24 cellular contexts compared by ENCODE assay signal in the genomic region with DNA sequence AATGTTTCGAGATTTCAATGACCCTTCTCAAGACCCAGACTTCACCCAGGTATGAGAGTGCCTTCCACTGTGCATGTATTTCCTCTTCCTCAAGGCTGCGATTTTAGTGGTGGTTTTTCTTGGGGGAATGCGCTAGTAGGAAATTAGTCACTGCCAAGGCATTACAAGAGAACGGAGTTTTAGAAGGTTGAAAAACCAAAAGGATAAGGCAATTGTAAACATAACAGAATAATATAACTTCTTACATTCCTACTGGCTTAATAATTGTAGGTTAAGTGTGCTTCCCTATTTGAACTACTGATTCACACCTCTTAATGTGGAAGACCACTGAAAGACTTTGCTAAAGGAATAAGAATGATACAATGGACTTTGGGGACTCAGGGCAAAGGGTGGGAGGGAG. TPM values are rescaled to one million over a fixed set of nuclear protein-coding genes. Genes with fewer than 3 reads are reported as not detected.
DNase-seq lines count a peak whose midpoint lies in the region; ATAC-seq, FAIRE-seq and TF ChIP-seq lines count a peak whose summit lies in the region.
"Had no signal": no experiment of that assay in that cellular context is flagged by ENCODE, and none has a peak within 500 bp of the region (broad histone marks: within the 10 kb centered on the region; RNA-seq: fewer than 3 reads in every experiment).

No MANE protein-coding gene starts in this region.

- H3K4me2 ChIP-seq in HepG2 (ENCODE audit: low read depth, low read length): no peak overlapping the region
- H3K4me2 ChIP-seq: GM23338, neural progenitor cell had no signal

- H3K27me3 ChIP-seq in right lobe of liver (no peaks in the 10 kb centered on the region), HepG2 (ENCODE audit: control insufficient read depth in 1 of 2, insufficient read depth in 2 of 2, low read length in 2 of 2) (no peaks in the 10 kb centered on the region), adipocyte (replicated peaks; ENCODE audit: control insufficient read depth, insufficient read depth, low read length) (no peaks in the 10 kb centered on the region), subcutaneous abdominal adipose tissue (ENCODE audit: control insufficient read depth in 5 of 5, insufficient read depth in 4 of 5, low read length in 5 of 5) (no peaks in the 10 kb centered on the region)
- H3K27me3 ChIP-seq: breast epithelium, neural progenitor cell had no signal

- no TSS peak for BruUV-seq in HepG2 (replicated peaks; lab: Mats Ljungman, UMichigan)

- H2AFZ ChIP-seq in HepG2 (ENCODE audit: low read length): no peak overlapping the region
- H2AFZ ChIP-seq: GM23338, neural progenitor cell had no signal

- H3K4me3 ChIP-seq in right lobe of liver: no peak overlapping the region
- no peak overlapping the region for H3K4me3 ChIP-seq in HepG2 (replicated peaks in 1 of 3; ENCODE audit: insufficient read depth in 1 of 3, low read depth in 2 of 3, low read length in 3 of 3)
- no peak overlapping the region for H3K4me3 ChIP-seq in adipocyte (ENCODE audit: low read length)
- H3K4me3 ChIP-seq in fibroblast of villous mesenchyme (ENCODE audit: low read depth, low read length): no peak overlapping the region
- H3K4me3 ChIP-seq in subcutaneous abdominal adipose tissue (ENCODE audit: low read depth in 1 of 5, low read length in 5 of 5): no peak overlapping the region
- H3K4me3 ChIP-seq: breast epithelium, GM23338, neural progenitor cell had no signal

- CTCF ChIA-PET in HepG2 (lab: Yijun Ruan, JAX; ENCODE audit: low intra/inter-chr PET ratio, low total read pairs): no interaction called here

- no peaks in the 10 kb centered on the region for H3K9me3 ChIP-seq in right lobe of liver
- no peaks in the 10 kb centered on the region for H3K9me3 ChIP-seq in HepG2 (ENCODE audit: low read length)
- no peaks in the 10 kb centered on the region for H3K9me3 ChIP-seq in adipocyte (ENCODE audit: control insufficient read depth, low read length)
- H3K9me3 ChIP-seq in subcutaneous abdominal adipose tissue (ENCODE audit: control insufficient read depth in 5 of 5, low read length in 5 of 5): no peaks in the 10 kb centered on the region
- H3K9me3 ChIP-seq: breast epithelium had no signal

- WGBS in right lobe of liver (ENCODE audit: insufficient coverage, low coverage, low lambda C conversion rate, missing lambda C conversion rate): 81% methylated on average over 4 of the region's 4 CpGs
- 97% methylated on average over 4 of the region's 4 CpGs for whole genome bisulfite sequencing in HepG2 (ENCODE audit: low lambda C conversion rate)

- DNase-seq in right lobe of liver: no peak
- DNase-seq in HepG2 (ENCODE audit: low spot score): no peak
- peak; percentile 45 for DNase-seq in adipocyte (ENCODE audit: low read depth)
- DNase-seq in fibroblast of villous mesenchyme (ENCODE audit: low read depth): peak; percentile 90
- no peak for DNase-seq in HuH-7.5 (ENCODE audit: low spot score)
- DNase-seq in foreskin melanocyte: no peak
- DNase-seq in AG08395 (ENCODE audit: low spot score): no peak
- DNase-seq: activated CD4-positive, alpha-beta memory T cell treated with anti-CD3 and anti-CD28 coated beads for 36 hours; activated naive CD4-positive, alpha-beta T cell treated with anti-CD3 and anti-CD28 coated beads, Interleukin-2, amount 50 U/mL, for 16 hours; activated T-cell treated with anti-CD3 and anti-CD28 coated beads, Interleukin-2, amount 50 U/mL, for 1 hour; CD4-positive, CD25-positive, alpha-beta regulatory T cell; DMS53; hypothalamus; NCI-H187; NCI-H524; SHP77 treated with DMSO at 0.1 percent for 48 hours; trophoblast cell; WERI-Rb-1 had no signal

- peak overlapping the region in 2 of 3 donors; percentile 66 to 85 for H3K27ac ChIP-seq in right lobe of liver
- H3K27ac ChIP-seq in HepG2 (ENCODE audit: extremely low read length, insufficient read depth, low read length): no peak overlapping the region
- peak overlapping the region; percentile 59 for H3K27ac ChIP-seq in subcutaneous abdominal adipose tissue (ENCODE audit: low read depth, low read length)
- H3K27ac ChIP-seq: breast epithelium, neural progenitor cell, WERI-Rb-1 had no signal

- no peak for TF ChIP-seq RAD21 in HepG2 (CRISPR knock-in tag; IDR thresholded peaks at IDR 0.05)

- H3K36me3 ChIP-seq in right lobe of liver: peaks cover 0 to 32% (median 10%) of the 10 kb centered on the region in 4 donors
- H3K36me3 ChIP-seq in HepG2 (replicated peaks in 1 of 2; ENCODE audit: control insufficient read depth in 1 of 2, insufficient read depth in 2 of 2, low read length in 2 of 2): peaks cover 12 to 43% of the 10 kb centered on the region in 2 experiments
- H3K36me3 ChIP-seq in adipocyte (ENCODE audit: control insufficient read depth, insufficient read depth, low read length, severe bottlenecking): peaks cover 99% of the 10 kb centered on the region
- peaks cover 56 to 91% (median 73%) of the 10 kb centered on the region in 5 donors for H3K36me3 ChIP-seq in subcutaneous abdominal adipose tissue (ENCODE audit: control insufficient read depth in 5 of 5, insufficient read depth in 5 of 5, low read length in 5 of 5)
- H3K36me3 ChIP-seq: breast epithelium, neural progenitor cell had no signal

- H3K9ac ChIP-seq in HepG2 (ENCODE audit: insufficient read depth, low read depth, low read length) (no peak overlapping the region), adipocyte (ENCODE audit: low read length) (no peak overlapping the region), subcutaneous abdominal adipose tissue (ENCODE audit: low read length in 5 of 5) (no peak overlapping the region)
- H3K9ac ChIP-seq: neural progenitor cell had no signal

- TF ChIP-seq POLR2A in right lobe of liver (IDR thresholded peaks at IDR 0.05) (no peak), HepG2 (IDR thresholded peaks at IDR 0.05; ENCODE audit: insufficient read depth in 1 of 2, low read depth in 2 of 2, low read length in 2 of 2) (no peak)

- FAIRE-seq in HepG2 (lab: Jason Lieb, UNC): no peak
- FAIRE-seq: A204.1, GM18507 had no signal

- peaks cover 0 to 44% (median 20%) of the 10 kb centered on the region in 4 donors for H3K4me1 ChIP-seq in right lobe of liver
- peaks cover 55% of the 10 kb centered on the region for H3K4me1 ChIP-seq in HepG2 (ENCODE audit: insufficient read depth, low read length)
- peaks cover 29% of the 10 kb centered on the region for H3K4me1 ChIP-seq in adipocyte (ENCODE audit: control insufficient read depth, insufficient read depth, low read length)
- H3K4me1 ChIP-seq in subcutaneous abdominal adipose tissue (ENCODE audit: control insufficient read depth in 5 of 5, insufficient read depth in 5 of 5, low read length in 5 of 5): peaks cover 0 to 21% (median 15%) of the 10 kb centered on the region in 5 donors
- H3K4me1 ChIP-seq: breast epithelium, neural progenitor cell had no signal

- no peak for TF ChIP-seq EP300 in HepG2 (IDR thresholded peaks at IDR 0.05; ENCODE audit: low read depth in 2 of 2, low read length in 2 of 2)
- no peak for TF ChIP-seq EP300 in HepG2 (CRISPR knock-in tag; IDR thresholded peaks at IDR 0.05; ENCODE audit: borderline replicate concordance)

- H4K20me1 ChIP-seq in HepG2 (ENCODE audit: insufficient read depth, low read length): no peaks in the 10 kb centered on the region

- ATAC-seq in right lobe of liver (no peak), HepG2 (no peak)
- ATAC-seq: GM23338 had no signal

- intact Hi-C loops in right lobe of liver (cut with DNase I) (loop anchor here in 1 of 2 donors (5.0 kb wide), 1 partner anchor 36 kb away; no protein-coding TSS in a partner anchor), HepG2 (cut with micrococcal nuclease; ENCODE audit: unreplicated experiment) (no loop called here)

- H3K79me2 ChIP-seq in HepG2 (ENCODE audit: insufficient read depth, low read length): no peaks in the 10 kb centered on the region

- in situ Hi-C loops in HepG2 (cut with HindIII; ENCODE audit: extremely low pct_ligation_motif_present, low pct_unique_long_range_greater_than_20kb): no loop called here

- POLR2A ChIA-PET in HepG2 (lab: Yijun Ruan, JAX): no interaction called here

- no peak for TF ChIP-seq CTCF in right lobe of liver (IDR thresholded peaks at IDR 0.05)
- TF ChIP-seq CTCF in HepG2 (CRISPR knock-in tag; IDR thresholded peaks at IDR 0.05): no peak
- TF ChIP-seq CTCF in fibroblast of villous mesenchyme (IDR thresholded peaks at IDR 0.05; ENCODE audit: insufficient read depth, low read depth, low read length): no peak

TF ChIP-seq in HepG2, 621 proteins besides CTCF, POLR2A, EP300 and RAD21 (continues in another document):
- TF ChIP-seq ZKSCAN8 (CRISPR knock-in tag; IDR thresholded peaks at IDR 0.05; ENCODE audit: borderline replicate concordance): no peak
- TF ChIP-seq RELA (CRISPR knock-in tag; IDR thresholded peaks at IDR 0.05): no peak
- TF ChIP-seq GABPB1 (CRISPR knock-in tag; IDR thresholded peaks at IDR 0.05): no peak

RNA-seq across cellular contexts. Expression of gene ACO1, which starts 38.9 kb away (rescaled TPM):
- total RNA-seq in right lobe of liver (100 to 1,000 TPM in 3 of 6 experiments, 10 to 100 TPM in 3; 75.4 to 108 (median 98.1) TPM), HepG2 (2016; rRNA removed; fragmentation: Illumina TruSeq; extraction: Trizol) (48.2 and 68.9 TPM in 2 replicates), fibroblast of villous mesenchyme (105 and 155 TPM in 2 replicates)
- 2.2 and 2.8 TPM in 2 replicates for total RNA-seq in HepG2 (2016; cell fraction: cytosol; rRNA removed; fragmentation: Illumina TruSeq; extraction: Trizol; ENCODE audit: low read depth)
- total RNA-seq in HepG2 (2016; cell fraction: insoluble cytoplasmic fraction; rRNA removed; fragmentation: Illumina TruSeq; extraction: Trizol): 47.4 and 67.6 TPM in 2 replicates
- 12.2 and 12.8 TPM in 2 replicates for total RNA-seq in HepG2 (2016; cell fraction: membrane; rRNA removed; fragmentation: Illumina TruSeq; extraction: Trizol)
- 29.5 and 29.9 TPM in 2 replicates for total RNA-seq in HepG2 (2016; cell fraction: nucleus; rRNA removed; fragmentation: Illumina TruSeq; extraction: Trizol)
- 18.2 and 20.1 TPM in 2 replicates for polyA plus RNA-seq in HepG2 (2011; rRNA removed)
- polyA plus RNA-seq in HepG2 (2011; cell fraction: cytosol; rRNA removed): 16.7 and 19.7 TPM in 2 replicates
- polyA plus RNA-seq in HepG2 (2011; cell fraction: nucleus; rRNA removed): 9.5 and 11.8 TPM in 2 replicates
- polyA plus RNA-seq in HepG2 (2012): 16.9 and 21.1 TPM in 2 replicates
- 1.9 and 2.4 TPM in 2 replicates for polyA plus RNA-seq in HepG2 (2016; cell fraction: cytosol; fragmentation: Illumina TruSeq; extraction: Trizol; ENCODE audit: low read depth)
- polyA plus RNA-seq in HepG2 (2016; cell fraction: insoluble cytoplasmic fraction; fragmentation: Illumina TruSeq; extraction: Trizol; ENCODE audit: low read depth): 48.7 and 51.7 TPM in 2 replicates
- polyA plus RNA-seq in HepG2 (2016; cell fraction: membrane; fragmentation: Illumina TruSeq; extraction: Trizol; ENCODE audit: low read depth): 5.4 and 5.5 TPM in 2 replicates
- polyA plus RNA-seq in HepG2 (2016; cell fraction: nucleus; fragmentation: Illumina TruSeq; extraction: Trizol; ENCODE audit: insufficient read depth, low read depth): 19.4 and 21.0 TPM in 2 replicates
- polyA minus RNA-seq in HepG2 (2011; rRNA and poly(A)+ RNA removed; ENCODE audit: low replicate concordance): 33.7 and 43.0 TPM in 2 replicates
- 21.6 and 23.6 TPM in 2 replicates for polyA minus RNA-seq in HepG2 (2011; cell fraction: cytosol; rRNA and poly(A)+ RNA removed)
- polyA minus RNA-seq in HepG2 (2011; cell fraction: nucleus; rRNA and poly(A)+ RNA removed): 26.0 and 30.2 TPM in 2 replicates

Comparison
In these comparisons a context has a peak if more than half of its experiments do, and no peak if none do; other contexts are left out.
1. DNase-seq: peak in adipocyte (single experiment) and fibroblast of villous mesenchyme (single experiment); none in right lobe of liver (0 of 3), HepG2 (single experiment), HuH-7.5 (single experiment), foreskin melanocyte (single experiment) and AG08395 (single experiment).